ENCODE assay signal across 10 cellular contexts in the genomic region with DNA sequence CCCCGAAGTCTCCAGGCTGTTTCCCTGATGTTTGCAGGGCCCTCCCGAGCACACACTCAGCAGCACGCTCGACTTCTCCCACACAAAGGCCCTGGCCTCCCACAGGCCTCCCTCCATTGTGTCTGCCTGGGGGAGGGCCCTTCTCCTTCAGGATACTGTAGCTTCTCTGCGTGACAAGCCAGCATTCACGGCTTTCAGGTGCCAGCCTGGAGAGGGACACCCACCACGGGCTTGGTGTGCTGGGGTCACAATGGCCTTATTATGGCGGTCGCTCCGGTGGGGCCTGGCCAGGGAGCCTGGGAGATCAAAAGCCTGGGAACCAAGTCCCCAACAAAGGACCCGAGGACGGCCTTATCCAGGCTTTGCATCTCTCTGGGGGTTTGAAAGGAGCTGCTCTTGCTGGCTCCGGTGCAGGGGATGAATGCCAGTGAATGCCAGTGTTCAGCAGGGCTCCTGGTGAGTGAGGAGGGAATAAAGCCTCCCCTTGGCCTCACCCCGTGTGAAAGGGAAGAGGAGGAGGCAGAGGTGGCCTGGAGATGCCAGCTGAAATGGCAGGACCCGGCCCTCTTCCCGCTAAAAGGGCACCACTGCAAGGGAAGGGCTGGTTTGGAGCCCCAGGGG. TPM values are rescaled to one million over a fixed set of nuclear protein-coding genes. Genes with fewer than 3 reads are reported as not detected.
DNase-seq lines count a peak whose midpoint lies in the region; ATAC-seq and TF ChIP-seq lines count a peak whose summit lies in the region.
"Had no signal": no experiment of that assay in that cellular context is flagged by ENCODE, and none has a peak within 500 bp of the region (broad histone marks: within the 10 kb centered on the region; RNA-seq: fewer than 3 reads in every experiment).

No MANE protein-coding gene starts in this region.

- no peak for TF ChIP-seq CTCF in lower leg skin (IDR thresholded peaks at IDR 0.05)

- peaks cover 24% of the 10 kb centered on the region for H3K36me3 Mint-ChIP-seq in activated CD4-positive, alpha-beta memory T cell treated with anti-CD3 and anti-CD28 coated beads, Interleukin-2, amount 10 ng/mL, durations not matched to agents 7 days and 5 days (ENCODE audit: low read depth)
- H3K36me3 Mint-ChIP-seq: activated naive CD8-positive, alpha-beta T cell treated with anti-CD3 and anti-CD28 coated beads, Interleukin-2, amount 10 ng/mL, durations not matched to agents 7 days and 5 days had no signal

- peaks cover 5% of the 10 kb centered on the region for H3K27me3 Mint-ChIP-seq in activated CD4-positive, alpha-beta memory T cell treated with anti-CD3 and anti-CD28 coated beads, Interleukin-2, amount 10 ng/mL, durations not matched to agents 7 days and 5 days

- POLR2A ChIA-PET in activated CD4-positive, alpha-beta memory T cell treated with anti-CD3 and anti-CD28 coated beads, Interleukin-2, amount 10 ng/mL, durations not matched to agents 7 days and 5 days (lab: Charles Lee) = no interaction called here

- H3K36me3 ChIP-seq in muscle layer of duodenum (ENCODE audit: control insufficient read depth in 1 of 2, insufficient read depth in 2 of 2, low read length in 2 of 2) (peaks cover 0 to 8% of the 10 kb centered on the region in 2 donors), aorta (ENCODE audit: control insufficient read depth in 1 of 2, insufficient read depth in 2 of 2, low read length in 1 of 2) (no peaks in the 10 kb centered on the region)

- 12 to 21% methylated on average over 16 of the region's 16 CpGs for WGBS in aorta, 2 donors
- 76% methylated on average over 13 to 16 of the region's 16 CpGs for WGBS in lower leg skin, 2 donors

- H3K4me3 Mint-ChIP-seq in activated CD4-positive, alpha-beta memory T cell treated with anti-CD3 and anti-CD28 coated beads, Interleukin-2, amount 10 ng/mL, durations not matched to agents 7 days and 5 days = no peak overlapping the region
- H3K4me3 Mint-ChIP-seq: activated naive CD8-positive, alpha-beta T cell treated with anti-CD3 and anti-CD28 coated beads, Interleukin-2, amount 10 ng/mL, durations not matched to agents 7 days and 5 days had no signal

- no peaks in the 10 kb centered on the region for H3K9me3 Mint-ChIP-seq in activated CD4-positive, alpha-beta memory T cell treated with anti-CD3 and anti-CD28 coated beads, Interleukin-2, amount 10 ng/mL, durations not matched to agents 7 days and 5 days
- H3K9me3 Mint-ChIP-seq: activated naive CD8-positive, alpha-beta T cell treated with anti-CD3 and anti-CD28 coated beads, Interleukin-2, amount 10 ng/mL, durations not matched to agents 7 days and 5 days had no signal

- intact Hi-C loops in Right ventricle myocardium inferior (cut with DNase I) = no loop called here
- intact Hi-C loops in cardiac septum (cut with DNase I) = loop anchor here (10.0 kb wide), 1 partner anchor 80 kb away; no protein-coding TSS in a partner anchor
- intact Hi-C loops in aorta (cut with DNase I) = loop anchor here in 1 of 2 donors (5.0 kb wide), 1 partner anchor 78 kb away; no protein-coding TSS in a partner anchor
- intact Hi-C loops in lower leg skin (cut with DNase I; ENCODE audit: low total_unique reads) = no loop called here

- H3K4me1 Mint-ChIP-seq in activated CD4-positive, alpha-beta memory T cell treated with anti-CD3 and anti-CD28 coated beads, Interleukin-2, amount 10 ng/mL, durations not matched to agents 7 days and 5 days = peaks cover 48% of the 10 kb centered on the region

- TF ChIP-seq POLR2A in lower leg skin (IDR thresholded peaks at IDR 0.05) = no peak

- ATAC-seq in Right ventricle myocardium inferior (peak; percentile 14), aorta (ENCODE audit: low FRiP score) (peak; percentile 28)

- H3K4me3 ChIP-seq in muscle layer of duodenum (ENCODE audit: low read depth in 1 of 2, low read length in 2 of 2) = no peak overlapping the region
- no peak overlapping the region for H3K4me3 ChIP-seq in aorta (ENCODE audit: low read length in 2 of 2)
- no peak overlapping the region for H3K4me3 ChIP-seq in lower leg skin (ENCODE audit: low read depth, poor library complexity, severe bottlenecking)

- H3K27ac Mint-ChIP-seq in activated CD4-positive, alpha-beta memory T cell treated with anti-CD3 and anti-CD28 coated beads, Interleukin-2, amount 10 ng/mL, durations not matched to agents 7 days and 5 days = no peak overlapping the region
- H3K27ac Mint-ChIP-seq: activated naive CD8-positive, alpha-beta T cell treated with anti-CD3 and anti-CD28 coated beads, Interleukin-2, amount 10 ng/mL, durations not matched to agents 7 days and 5 days had no signal

- H3K9me3 ChIP-seq in muscle layer of duodenum (ENCODE audit: control insufficient read depth in 1 of 2, low read length in 2 of 2) = no peaks in the 10 kb centered on the region
- H3K9me3 ChIP-seq in aorta (ENCODE audit: control insufficient read depth, low read length) = no peaks in the 10 kb centered on the region

- H3K27me3 ChIP-seq in muscle layer of duodenum (ENCODE audit: low read depth, low read length) (no peaks in the 10 kb centered on the region), aorta (ENCODE audit: control insufficient read depth in 1 of 2, insufficient read depth in 2 of 2, low read length in 1 of 2) (no peaks in the 10 kb centered on the region)

- H3K27ac ChIP-seq in cingulate gyrus (ENCODE audit: low read depth, low read length) (peak overlapping the region; percentile 86), muscle layer of duodenum (ENCODE audit: low read length) (peak overlapping the region; percentile 24), aorta (ENCODE audit: low read depth in 1 of 2, low read length in 2 of 2) (peak overlapping the region; percentile 78 to 87)
- H3K27ac ChIP-seq: C4-2B had no signal

- CTCF ChIA-PET in activated CD4-positive, alpha-beta memory T cell treated with anti-CD3 and anti-CD28 coated beads, Interleukin-2, amount 10 ng/mL, durations not matched to agents 7 days and 5 days (lab: Charles Lee) = interaction anchor here (1.0 to 1.4 kb wide), 2 partner anchors 9 to 14 kb away, joined by 3 read pairs; no protein-coding TSS in a partner anchor

- no peak for DNase-seq in Right ventricle myocardium inferior (ENCODE audit: missing footprints)
- DNase-seq in cardiac septum (ENCODE audit: low spot score) = no peak
- DNase-seq in aorta = no peak
- DNase-seq in NCI-H82 (lab: John Stamatoyannopoulos, UW) = no peak
- DNase-seq in lower leg skin (ENCODE audit: low spot score in 2 of 2) = no peak
- no peak for DNase-seq in activated CD4-positive, alpha-beta memory T cell treated with anti-CD3 and anti-CD28 coated beads, Interleukin-2, amount 10 ng/mL, durations not matched to agents 7 days and 5 days
- DNase-seq: activated naive CD8-positive, alpha-beta T cell treated with anti-CD3 and anti-CD28 coated beads, Interleukin-2, amount 10 ng/mL, durations not matched to agents 7 days and 5 days had no signal

- H3K4me1 ChIP-seq in muscle layer of duodenum (ENCODE audit: control insufficient read depth in 1 of 2, insufficient read depth in 2 of 2, low read length in 2 of 2) (peaks cover 0 to 15% of the 10 kb centered on the region in 2 donors), aorta (ENCODE audit: control insufficient read depth in 1 of 2, insufficient read depth in 2 of 2, low read length in 2 of 2) (peaks cover 0 to 2% of the 10 kb centered on the region in 2 donors)

RNA-seq across cellular contexts. Expression of a gene that starts 55.0 kb away (rescaled TPM):
- 12.1 TPM for total RNA-seq in Right ventricle myocardium inferior
- 17.8 TPM for total RNA-seq in cardiac septum
- total RNA-seq in aorta = 10 to 100 TPM; 18.7 to 22.5 TPM
- 1 to 10 TPM; 4.4 to 5.7 TPM for polyA plus RNA-seq in aorta
- total RNA-seq in lower leg skin = 10 to 100 TPM; 10.7 to 16.0 (median 13.3) TPM
- total RNA-seq in activated CD4-positive, alpha-beta memory T cell treated with anti-CD3 and anti-CD28 coated beads, Interleukin-2, amount 10 ng/mL, durations not matched to agents 7 days and 5 days = 10 to 100 TPM; 12.4 to 12.8 TPM

Comparison
In these comparisons a context has a peak if more than half of its experiments do, and no peak if none do; other contexts are left out.
1. H3K27ac ChIP-seq: peak in every context shown above with its lines; median percentile 86 in cingulate gyrus; 82 in aorta; 24 in muscle layer of duodenum.